Comparison of ENCODE assay signal across 33 cellular contexts in genomic region chr14:59777006-59777579, GRCh38.
"Had no signal": no experiment of that assay in that cellular context is flagged by ENCODE, and none has a peak within 500 bp of the region (broad histone marks: within the 10 kb centered on the region; RNA-seq: fewer than 3 reads in every experiment).

No MANE protein-coding gene starts in this region.

- H3K9me3 ChIP-seq: esophagus muscularis mucosa, gastrocnemius medialis, heart right ventricle had no signal

- H3K4me3 ChIP-seq: esophagus muscularis mucosa, gastrocnemius medialis, heart right ventricle had no signal

- H3K27ac ChIP-seq: brain microvascular endothelial cell, esophagus muscularis mucosa, foreskin keratinocyte, gastrocnemius medialis, heart right ventricle, WERI-Rb-1 had no signal

- ATAC-seq: activated CD4-positive, CD25-positive, alpha-beta regulatory T cell treated with anti-CD3 and anti-CD28 coated beads, Interleukin-2, amount 50 U/mL, for 24 hours; activated CD8-positive, alpha-beta T cell treated with anti-CD3 and anti-CD28 coated beads for 36 hours; activated T-cell treated with anti-CD3 and anti-CD28 coated beads, Interleukin-2, amount 50 U/mL, for 4 hours; activated T-helper 17 cell treated with anti-CD3 and anti-CD28 coated beads, Interleukin-2, amount 50 U/mL, for 72 hours; effector memory CD8-positive, alpha-beta T cell; foreskin keratinocyte; gastrocnemius medialis; heart right ventricle; T-helper 17 cell had no signal

- H3K27me3 ChIP-seq: brain microvascular endothelial cell, esophagus muscularis mucosa, foreskin keratinocyte, gastrocnemius medialis, heart right ventricle had no signal

- H3K36me3 ChIP-seq: brain microvascular endothelial cell, esophagus muscularis mucosa, gastrocnemius medialis, heart right ventricle, WERI-Rb-1 had no signal

- H3K4me1 ChIP-seq: esophagus muscularis mucosa, foreskin keratinocyte, gastrocnemius medialis had no signal

- DNase-seq: activated B cell treated with CpG ODN at 0.5 μM for 24 hours; activated CD4-positive, alpha-beta T cell treated with anti-CD3 and anti-CD28 coated beads for 48 hours; activated CD4-positive, alpha-beta T cell treated with anti-CD3 and anti-CD28 coated beads, Interleukin-2, amount 50 U/mL, for 1 hour; activated CD4-positive, alpha-beta T cell treated with anti-CD3 and anti-CD28 coated beads, Interleukin-2, amount 50 U/mL, for 48 hours; activated CD8-positive, alpha-beta memory T cell treated with anti-CD3 and anti-CD28 coated beads for 24 hours; activated CD8-positive, alpha-beta T cell treated with anti-CD3 and anti-CD28 coated beads for 36 hours; activated effector memory CD4-positive, alpha-beta T cell treated with Interleukin-2 at 50 U/mL for 16 hours; activated gamma-delta T cell treated with Interleukin-2 at 50 U/mL for 16 hours; activated naive CD4-positive, alpha-beta T cell treated with anti-CD3 and anti-CD28 coated beads, Interleukin-2, amount 50 U/mL, for 16 hours; activated naive CD4-positive, alpha-beta T cell treated with Interleukin-2 at 50 U/mL for 16 hours; activated T-cell treated with anti-CD3 and anti-CD28 coated beads, Interleukin-2, amount 50 U/mL, for 4 hours; amniotic stem cell; anterior cingulate cortex; brain microvascular endothelial cell; caudate nucleus; cortex of kidney; dermis blood vessel endothelial cell; effector CD4-positive, alpha-beta T cell; effector memory CD8-positive, alpha-beta T cell; erythroblast; foreskin keratinocyte; gastrocnemius medialis; glutamatergic neuron; heart right ventricle; T-helper 17 cell; T1000; WERI-Rb-1 had no signal

- FAIRE-seq: astrocyte, bronchial epithelial cell, colon had no signal
